ENCODE assay signal across 8 cellular contexts in genomic region chr9:114681594-114682332, GRCh38. TPM values are rescaled to one million over a fixed set of nuclear protein-coding genes. Genes with fewer than 3 reads are reported as not detected.
DNase-seq lines count a peak whose midpoint lies in the region; ATAC-seq and TF ChIP-seq lines count a peak whose summit lies in the region.

TEX48 (minus strand) TSS chr9:114682192; CDS start chr9:114671723, 10,469 bp downstream.

- H3K4me3 Mint-ChIP-seq in Caco-2 (ENCODE audit: unreplicated experiment) (no peak within 1 kb of the TSS), neural progenitor cell (no peak within 1 kb of the TSS)

- H3K27ac ChIP-seq in OCI-LY1 (ENCODE audit: low read depth, low read length, poor library complexity, severe bottlenecking): no peak within 1 kb of the TSS
- no peak within 1 kb of the TSS for H3K27ac ChIP-seq in esophagus squamous epithelium
- no peak within 1 kb of the TSS for H3K27ac ChIP-seq in neural progenitor cell
- H3K27ac ChIP-seq in testis: no peak within 1 kb of the TSS

- no peaks in the 10 kb centered on the region for H3K27me3 Mint-ChIP-seq in Caco-2 (ENCODE audit: insufficient read depth, unreplicated experiment)
- no peaks in the 10 kb centered on the region for H3K27me3 Mint-ChIP-seq in neural progenitor cell (ENCODE audit: insufficient read depth, low read depth)

- no peak for TF ChIP-seq POLR2A in esophagus squamous epithelium (IDR thresholded peaks at IDR 0.05)
- no peak for TF ChIP-seq POLR2A in testis (IDR thresholded peaks at IDR 0.05)

- H3K9me2 ChIP-seq in OCI-LY1 (ENCODE audit: low read depth, low read length): no peaks in the 10 kb centered on the region

- peak; percentile 73 to 83 for DNase-seq in Caco-2
- peak; percentile 61 for DNase-seq in HT1080 (ENCODE audit: low read depth)
- peak; percentile 77 for DNase-seq in activated CD8-positive, alpha-beta memory T cell treated with anti-CD3 and anti-CD28 coated beads, Interleukin-2, amount 50 U/mL, for 24 hours (ENCODE audit: extremely low read depth)
- peak; percentile 14 for DNase-seq in esophagus squamous epithelium (lab: John Stamatoyannopoulos, UW)
- peak; percentile 83 for DNase-seq in neural progenitor cell (ENCODE audit: low spot score)
- DNase-seq in testis: peak; percentile 81

- H3K27ac Mint-ChIP-seq in Caco-2 (ENCODE audit: unreplicated experiment): no peak within 1 kb of the TSS
- no peak within 1 kb of the TSS for H3K27ac Mint-ChIP-seq in neural progenitor cell

- H2AFZ ChIP-seq in OCI-LY1 (ENCODE audit: low read length): no peak within 1 kb of the TSS
- H2AFZ ChIP-seq in neural progenitor cell (replicated peaks): no peak within 1 kb of the TSS

- no TSS peak for BruUV-seq in Caco-2 (replicated peaks; lab: Mats Ljungman, UMichigan)

- POLR2A ChIA-PET in Caco-2 (lab: Charles Lee): no interaction called here

- H3K9me3 Mint-ChIP-seq in Caco-2 (ENCODE audit: unreplicated experiment) (no peaks in the 10 kb centered on the region), neural progenitor cell (no peaks in the 10 kb centered on the region)

- H3K36me3 Mint-ChIP-seq in Caco-2 (ENCODE audit: insufficient read depth, unreplicated experiment) (no peaks in the 10 kb centered on the region), neural progenitor cell (no peaks in the 10 kb centered on the region)

- peak; percentile 85 for ATAC-seq in GM21367 (IDR thresholded peaks at IDR 0.05; ENCODE audit: unreplicated experiment)

- no peaks in the 10 kb centered on the region; the same call in 1 of the 2 replicates for H3K4me1 ChIP-seq in Caco-2
- no peaks in the 10 kb centered on the region for H3K4me1 ChIP-seq in OCI-LY1 (ENCODE audit: insufficient read depth, low read length, severe bottlenecking)
- H3K4me1 ChIP-seq in esophagus squamous epithelium: peaks cover 0 to 4% (median 0%) of the 10 kb centered on the region in 3 donors
- no peaks in the 10 kb centered on the region for H3K4me1 ChIP-seq in neural progenitor cell
- no peaks in the 10 kb centered on the region for H3K4me1 ChIP-seq in testis

- intact Hi-C loops in Caco-2 (cut with micrococcal nuclease; ENCODE audit: unreplicated experiment) (loop anchor here (1.0 kb wide), 5 partner anchors 40 to 843 kb away; no protein-coding TSS in a partner anchor), esophagus squamous epithelium (cut with DNase I) (loop anchor here (5.0 to 10.0 kb wide), 2 partner anchors 233 to 331 kb away; no protein-coding TSS in a partner anchor), testis (cut with DNase I; ENCODE audit: low total_unique reads) (no loop called here)

- H3K79me2 ChIP-seq in OCI-LY1 (ENCODE audit: insufficient read depth, low read length) (no peaks in the 10 kb centered on the region), neural progenitor cell (ENCODE audit: low read depth) (no peaks in the 10 kb centered on the region)

- CTCF ChIA-PET in Caco-2 (lab: Charles Lee): interaction anchor here (0.6 to 1.2 kb wide), 4 partner anchors 94 to 229 kb away, joined by 3 to 5 read pairs (median 4); partner anchors contain the start of gene ATP6V1G1

- H3K4me3 ChIP-seq in Caco-2 (ENCODE audit: low read depth, low read length): no peak within 1 kb of the TSS
- H3K4me3 ChIP-seq in OCI-LY1 (ENCODE audit: low read depth, low read length, poor library complexity, severe bottlenecking): no peak within 1 kb of the TSS
- no peak within 1 kb of the TSS for H3K4me3 ChIP-seq in esophagus squamous epithelium
- H3K4me3 ChIP-seq in neural progenitor cell: no peak within 1 kb of the TSS
- H3K4me3 ChIP-seq in testis: no peak within 1 kb of the TSS

- H3K9ac ChIP-seq in OCI-LY1 (ENCODE audit: low read length) (no peak within 1 kb of the TSS), neural progenitor cell (no peak within 1 kb of the TSS)

- no peaks in the 10 kb centered on the region for H3F3A ChIP-seq in OCI-LY1 (ENCODE audit: insufficient read depth, low read length)
- H3F3A ChIP-seq in neural progenitor cell (ENCODE audit: low read depth): no peaks in the 10 kb centered on the region

- no peaks in the 10 kb centered on the region for H3K36me3 ChIP-seq in Caco-2 (ENCODE audit: control insufficient read depth, insufficient read depth, low read length)
- H3K36me3 ChIP-seq in OCI-LY1 (ENCODE audit: insufficient read depth, low read length): no peaks in the 10 kb centered on the region
- no peaks in the 10 kb centered on the region for H3K36me3 ChIP-seq in esophagus squamous epithelium
- H3K36me3 ChIP-seq in neural progenitor cell: no peaks in the 10 kb centered on the region
- H3K36me3 ChIP-seq in testis (ENCODE audit: low read depth, missing control alignments): no peaks in the 10 kb centered on the region

- no peaks in the 10 kb centered on the region for H3K9me3 ChIP-seq in Caco-2
- no peaks in the 10 kb centered on the region for H3K9me3 ChIP-seq in OCI-LY1 (ENCODE audit: low read length)
- no peaks in the 10 kb centered on the region for H3K9me3 ChIP-seq in esophagus squamous epithelium
- no peaks in the 10 kb centered on the region for H3K9me3 ChIP-seq in neural progenitor cell (ENCODE audit: low read depth)
- H3K9me3 ChIP-seq in testis: no peaks in the 10 kb centered on the region

- peak; percentile 80 to 86 for TF ChIP-seq CTCF in Caco-2 (IDR thresholded peaks at IDR 0.05; ENCODE audit: insufficient read depth in 1 of 2, low read depth in 1 of 2, low read length in 1 of 2, severe bottlenecking in 1 of 2, unreplicated experiment in 1 of 2)
- peak; percentile 61 for TF ChIP-seq CTCF in OCI-LY1 (IDR thresholded peaks at IDR 0.05; ENCODE audit: low read length)
- peak; percentile 23 to 87 (median 70) for TF ChIP-seq CTCF in esophagus squamous epithelium (IDR thresholded peaks at IDR 0.05)
- peak; percentile 63 for TF ChIP-seq CTCF in neural progenitor cell (IDR thresholded peaks at IDR 0.05)
- TF ChIP-seq CTCF in testis (IDR thresholded peaks at IDR 0.05): peak; percentile 26 to 47 (median 44)

- 41 to 42% methylated on average over 6 to 8 of the region's 8 CpGs for whole genome bisulfite sequencing in esophagus squamous epithelium, 2 donors
- 56 to 63% methylated on average over 8 of the region's 8 CpGs for WGBS in testis, 2 donors

- H4K20me1 ChIP-seq in OCI-LY1 (ENCODE audit: insufficient read depth, low read length) (no peaks in the 10 kb centered on the region), neural progenitor cell (ENCODE audit: low read depth) (no peaks in the 10 kb centered on the region)

- H3K4me2 ChIP-seq in OCI-LY1 (ENCODE audit: low read length) (no peak within 1 kb of the TSS), neural progenitor cell (no peak within 1 kb of the TSS)

- peaks cover 16% of the 10 kb centered on the region for H3K4me1 Mint-ChIP-seq in Caco-2 (ENCODE audit: low read depth, unreplicated experiment)
- H3K4me1 Mint-ChIP-seq in neural progenitor cell: peaks cover 12% of the 10 kb centered on the region

- H3K27me3 ChIP-seq in Caco-2 (replicated peaks; ENCODE audit: control insufficient read depth, insufficient read depth, low read length) (no peaks in the 10 kb centered on the region), OCI-LY1 (ENCODE audit: insufficient read depth, low read length) (no peaks in the 10 kb centered on the region), esophagus squamous epithelium (peaks cover 0 to 23% (median 0%) of the 10 kb centered on the region in 4 donors), neural progenitor cell (no peaks in the 10 kb centered on the region), testis (no peaks in the 10 kb centered on the region)

RNA-seq across cellular contexts. Expression of gene TEX48, which starts in this region (rescaled TPM):
- total RNA-seq in Caco-2 (2022) (not detected in 2 replicates), esophagus squamous epithelium (not detected), neural progenitor cell (ENCODE audit: low replicate concordance) (not detected in 2 replicates), testis (10 to 100 TPM; 11.5 to 44.0 TPM)
- total RNA-seq in HT1080 (2014; rRNA removed; shearing (Covaris generic)): 0.96 TPM in 1 of 2 replicates, not detected in the other
- polyA plus RNA-seq in HT1080 (2015; cell fraction: cytosol; rRNA removed): not detected in 2 replicates
- 0.43 TPM in 1 of 2 replicates, not detected in the other for polyA plus RNA-seq in HT1080 (2015; cell fraction: nucleus; rRNA removed)
- polyA plus RNA-seq in testis (ENCODE audit: insufficient read depth, low read depth, low replicate concordance): 34.6 TPM

Comparison
In these comparisons a context has a peak if more than half of its experiments do, and no peak if none do; other contexts are left out.
1. Peak in DNase-seq in Caco-2; RNA of the gene not detected or under 1 TPM.
2. Peak in DNase-seq in HT1080; RNA of the gene not detected or under 1 TPM.
3. Peak in DNase-seq in esophagus squamous epithelium; RNA of the gene not detected or under 1 TPM.
4. Peak in DNase-seq in neural progenitor cell; RNA of the gene not detected or under 1 TPM.
5. DNase-seq: peak in every context shown above with its lines; median percentile 83 in neural progenitor cell; 81 in testis; 78 in Caco-2; 77 in activated CD8-positive, alpha-beta memory T cell treated with anti-CD3 and anti-CD28 coated beads, Interleukin-2, amount 50 U/mL, for 24 hours; 61 in HT1080; 14 in esophagus squamous epithelium.